In genomic region chr12:104290320-104290719, GRCh38 we compare ENCODE assay signal across 1 cellular context.
TF ChIP-seq lines count a peak whose summit lies in the region.

No MANE protein-coding gene starts in this region.

TF ChIP-seq in neural cell, 6 proteins besides CTCF, POLR2A, EP300 and RAD21 (continued from another document):
- no peak for TF ChIP-seq REST (IDR thresholded peaks at IDR 0.05; ENCODE audit: borderline replicate concordance)
